Comparison of ENCODE assay signal across 8 cellular contexts in genomic region chr18:77056399-77057015, GRCh38.
DNase-seq lines count a peak whose midpoint lies in the region; ATAC-seq and TF ChIP-seq lines count a peak whose summit lies in the region.

No MANE protein-coding gene starts in this region.

- H3K9ac ChIP-seq in mesenchymal stem cell (ENCODE audit: low read length) = peak overlapping the region; percentile 73

- no peak for ATAC-seq in HG02981 (IDR thresholded peaks at IDR 0.05; ENCODE audit: unreplicated experiment)
- ATAC-seq in HG03571 (IDR thresholded peaks at IDR 0.05; ENCODE audit: unreplicated experiment) = no peak

- POLR2A ChIA-PET in activated CD4-positive, alpha-beta T cell treated with anti-CD3 and anti-CD28 coated beads, Interleukin-2, amount 10 ng/mL, durations not matched to agents 7 days and 5 days (lab: Charles Lee) = no interaction called here

- in situ Hi-C loops in transverse colon (cut with MboI; ENCODE audit: low pct_ligation_motif_present in 1 of 4, low pct_unique_long_range_greater_than_20kb in 1 of 4, low sequenced_read_pairs in 3 of 4) = no loop called here

- H3K4ac ChIP-seq in mesenchymal stem cell (ENCODE audit: low read depth in 1 of 2, low read length in 2 of 2) = peak overlapping the region; percentile 82 to 90

- peak overlapping the region in 1 of 2 donors; percentile 17 for H3K4me3 ChIP-seq in ascending aorta
- peak overlapping the region in 1 of 2 experiments; percentile 48 for H3K4me3 ChIP-seq in mesenchymal stem cell (ENCODE audit: insufficient read depth in 1 of 2, low read depth in 1 of 2, low read length in 2 of 2)
- H3K4me3 ChIP-seq in transverse colon = no peak overlapping the region

- H2AFZ ChIP-seq in mesenchymal stem cell (ENCODE audit: low read depth, low read length) = peak overlapping the region; percentile 6

- no peak for DNase-seq in activated CD4-positive, alpha-beta T cell treated with anti-CD3 and anti-CD28 coated beads, Interleukin-2, amount 10 ng/mL, durations not matched to agents 7 days and 5 days
- DNase-seq in activated CD4-positive, alpha-beta T cell treated with anti-CD3 and anti-CD28 coated beads for 4 hours = no peak
- DNase-seq in ascending aorta (ENCODE audit: low spot score in 2 of 2) (peak in 1 of 2 donors; percentile 65), mesenchymal stem cell (peak; percentile 54), transverse colon (no peak), HFFc6 (no peak)

- peaks cover 29% of the 10 kb centered on the region for H3K79me1 ChIP-seq in mesenchymal stem cell (replicated peaks; ENCODE audit: low read length, poor library complexity, severe bottlenecking)

- peak overlapping the region; percentile 97 for H3K27ac Mint-ChIP-seq in activated CD4-positive, alpha-beta T cell treated with anti-CD3 and anti-CD28 coated beads, Interleukin-2, amount 10 ng/mL, durations not matched to agents 7 days and 5 days
- no peak overlapping the region for H3K27ac Mint-ChIP-seq in HFFc6

- H3K36me3 Mint-ChIP-seq in activated CD4-positive, alpha-beta T cell treated with anti-CD3 and anti-CD28 coated beads, Interleukin-2, amount 10 ng/mL, durations not matched to agents 7 days and 5 days (ENCODE audit: low read depth) = peaks cover 58% of the 10 kb centered on the region
- H3K36me3 Mint-ChIP-seq in HFFc6 (ENCODE audit: low read depth) = no peaks in the 10 kb centered on the region

- H3K14ac ChIP-seq in mesenchymal stem cell (ENCODE audit: low read length in 2 of 2) = peak overlapping the region in 1 of 2 experiments; percentile 58

- TF ChIP-seq EP300 in transverse colon (IDR thresholded peaks at IDR 0.05; ENCODE audit: low read depth) = no peak

- H3K9me3 Mint-ChIP-seq in activated CD4-positive, alpha-beta T cell treated with anti-CD3 and anti-CD28 coated beads, Interleukin-2, amount 10 ng/mL, durations not matched to agents 7 days and 5 days = no peaks in the 10 kb centered on the region
- no peaks in the 10 kb centered on the region for H3K9me3 Mint-ChIP-seq in HFFc6

- H3K4me1 ChIP-seq in ascending aorta = peaks cover 3 to 6% of the 10 kb centered on the region in 2 donors
- H3K4me1 ChIP-seq in mesenchymal stem cell (ENCODE audit: control insufficient read depth, insufficient read depth, low read depth, low read length) = peaks cover 36% of the 10 kb centered on the region
- peaks cover 13 to 58% (median 34%) of the 10 kb centered on the region in 4 donors for H3K4me1 ChIP-seq in transverse colon

- TF ChIP-seq CTCF in ascending aorta (IDR thresholded peaks at IDR 0.05) (no peak), transverse colon (IDR thresholded peaks at IDR 0.05) (no peak), HFFc6 (IDR thresholded peaks at IDR 0.05) (no peak)

- H3K36me3 ChIP-seq in ascending aorta (no peaks in the 10 kb centered on the region), mesenchymal stem cell (ENCODE audit: control insufficient read depth in 1 of 2, insufficient read depth in 2 of 2, low read depth in 1 of 2, low read length in 2 of 2) (peaks cover 13 to 19% of the 10 kb centered on the region in 2 experiments), transverse colon (no peaks in the 10 kb centered on the region)

- H3K27me3 ChIP-seq in ascending aorta (no peaks in the 10 kb centered on the region), mesenchymal stem cell (ENCODE audit: control insufficient read depth in 1 of 2, insufficient read depth in 1 of 2, low read length in 2 of 2) (no peaks in the 10 kb centered on the region), transverse colon (no peaks in the 10 kb centered on the region)

- H4K8ac ChIP-seq in mesenchymal stem cell (ENCODE audit: low read length) = peak overlapping the region; percentile 98

- CTCF ChIA-PET in activated CD4-positive, alpha-beta T cell treated with anti-CD3 and anti-CD28 coated beads, Interleukin-2, amount 10 ng/mL, durations not matched to agents 7 days and 5 days (lab: Charles Lee) = interaction anchor here (0.6 to 2.4 kb wide), 5 partner anchors 9 to 151 kb away, joined by 3 to 20 read pairs (median 3); no protein-coding TSS in a partner anchor

- no peak for TF ChIP-seq POLR2A in transverse colon (IDR thresholded peaks at IDR 0.05)

- H3K27ac ChIP-seq in ascending aorta (peak overlapping the region; percentile 50 to 60), mesenchymal stem cell (ENCODE audit: low read length, poor library complexity, severe bottlenecking) (peak overlapping the region; percentile 96), transverse colon (peak overlapping the region; percentile 69 to 83 (median 79))

- intact Hi-C loops in ascending aorta (cut with DNase I) (loop anchor here (5.0 kb wide), 1 partner anchor 151 kb away; no protein-coding TSS in a partner anchor), transverse colon (cut with DNase I; ENCODE audit: low total_unique reads) (no loop called here)

- H3K23ac ChIP-seq in mesenchymal stem cell (ENCODE audit: low read length in 2 of 2) = no peak overlapping the region

- no peaks in the 10 kb centered on the region for H3K27me3 Mint-ChIP-seq in activated CD4-positive, alpha-beta T cell treated with anti-CD3 and anti-CD28 coated beads, Interleukin-2, amount 10 ng/mL, durations not matched to agents 7 days and 5 days
- H3K27me3 Mint-ChIP-seq in HFFc6 (ENCODE audit: insufficient read depth) = peaks cover 5% of the 10 kb centered on the region

- H2BK15ac ChIP-seq in mesenchymal stem cell (ENCODE audit: low read depth, poor library complexity, severe bottlenecking) = peak overlapping the region; percentile 95

- H3K18ac ChIP-seq in mesenchymal stem cell (ENCODE audit: low read depth in 1 of 2, low read length in 2 of 2) = peak overlapping the region; percentile 93 to 98

- WGBS in mesenchymal stem cell = 33% methylated on average over 20 of the region's 20 CpGs
- WGBS in transverse colon (ENCODE audit: low coverage in 1 of 2), 2 donors = 46% methylated on average over 20 of the region's 20 CpGs; no CpG with 5 or more reads in 1 of the 2 donors

- H3K4me3 Mint-ChIP-seq in activated CD4-positive, alpha-beta T cell treated with anti-CD3 and anti-CD28 coated beads, Interleukin-2, amount 10 ng/mL, durations not matched to agents 7 days and 5 days = peak overlapping the region; percentile 40
- no peak overlapping the region for H3K4me3 Mint-ChIP-seq in HFFc6

- H2BK120ac ChIP-seq in mesenchymal stem cell (ENCODE audit: low read depth, low read length) = peak overlapping the region; percentile 96

- H3K4me1 Mint-ChIP-seq in activated CD4-positive, alpha-beta T cell treated with anti-CD3 and anti-CD28 coated beads, Interleukin-2, amount 10 ng/mL, durations not matched to agents 7 days and 5 days = peaks cover 84% of the 10 kb centered on the region
- peaks cover 21% of the 10 kb centered on the region; the same call in 1 of the 2 replicates for H3K4me1 Mint-ChIP-seq in HFFc6 (ENCODE audit: low read depth)

- peak overlapping the region; percentile 87 for H4K91ac ChIP-seq in mesenchymal stem cell (ENCODE audit: low read length)

- no peaks in the 10 kb centered on the region for H3K9me3 ChIP-seq in ascending aorta
- H3K9me3 ChIP-seq in mesenchymal stem cell (ENCODE audit: control insufficient read depth, low read length) = no peaks in the 10 kb centered on the region
- H3K9me3 ChIP-seq in transverse colon = no peaks in the 10 kb centered on the region

- H2BK12ac ChIP-seq in mesenchymal stem cell (ENCODE audit: low read length in 2 of 2) = peak overlapping the region; percentile 67 to 96

- peak overlapping the region; percentile 92 for H2AK5ac ChIP-seq in mesenchymal stem cell (ENCODE audit: low read length, severe bottlenecking)

- H2BK5ac ChIP-seq in mesenchymal stem cell (ENCODE audit: low read depth, low read length, poor library complexity, severe bottlenecking) = peak overlapping the region; percentile 59

- H3K4me2 ChIP-seq in mesenchymal stem cell (ENCODE audit: low read length, poor library complexity, severe bottlenecking) = peak overlapping the region; percentile 37
